In genomic region chr1:91555821-91556531, GRCh38 we compare ENCODE assay signal across 9 cellular contexts. TPM values are rescaled to one million over a fixed set of nuclear protein-coding genes. Genes with fewer than 3 reads are reported as not detected.
DNase-seq lines count a peak whose midpoint lies in the region; ATAC-seq and TF ChIP-seq lines count a peak whose summit lies in the region.
"Had no signal": no experiment of that assay in that cellular context is flagged by ENCODE, and none has a peak within 500 bp of the region (broad histone marks: within the 10 kb centered on the region; RNA-seq: fewer than 3 reads in every experiment).

No MANE protein-coding gene starts in this region.

- H3K36me3 ChIP-seq in right lobe of liver (no peaks in the 10 kb centered on the region), uterus (no peaks in the 10 kb centered on the region), MG63 (no peaks in the 10 kb centered on the region)
- H3K36me3 ChIP-seq: cardiac muscle cell had no signal

- H3K9me3 Mint-ChIP-seq in activated T-helper 1 cell treated with anti-CD3 and anti-CD28 coated beads, Interleukin-12 subunit alpha, Interleukin-12 subunit beta, Interleukin-2, Interleukin-4 antibody, amounts not matched to agents 30 ng/mL and 10 ng/mL and 1 ng/mL, durations not matched to agents 14 hours and 24 hours and 36 hours, result peaks cover 3% of the 10 kb centered on the region

- peak overlapping the region; percentile 83 for H3K27ac Mint-ChIP-seq in activated T-helper 1 cell treated with anti-CD3 and anti-CD28 coated beads, Interleukin-12 subunit alpha, Interleukin-12 subunit beta, Interleukin-2, Interleukin-4 antibody, amounts not matched to agents 30 ng/mL and 10 ng/mL and 1 ng/mL, durations not matched to agents 14 hours and 24 hours and 36 hours

- intact Hi-C loops in activated T-helper 1 cell treated with anti-CD3 and anti-CD28 coated beads, Interleukin-12 subunit alpha, Interleukin-12 subunit beta, Interleukin-2, Interleukin-4 antibody, amounts not matched to agents 30 ng/mL and 10 ng/mL and 1 ng/mL, durations not matched to agents 14 hours and 24 hours and 36 hours (cut with micrococcal nuclease), result loop anchor here (1.0 to 10.0 kb wide), 17 partner anchors 13 to 1031 kb away; partner anchors contain the start of genes CDC7 and GFI1
- intact Hi-C loops in right lobe of liver (cut with DNase I) (no loop called here), uterus (cut with DNase I; ENCODE audit: low total_unique reads) (no loop called here)

- peaks cover 90% of the 10 kb centered on the region for H3K4me1 Mint-ChIP-seq in activated T-helper 1 cell treated with anti-CD3 and anti-CD28 coated beads, Interleukin-12 subunit alpha, Interleukin-12 subunit beta, Interleukin-2, Interleukin-4 antibody, amounts not matched to agents 30 ng/mL and 10 ng/mL and 1 ng/mL, durations not matched to agents 14 hours and 24 hours and 36 hours (ENCODE audit: low read depth)

- H3K27ac ChIP-seq in right lobe of liver (peak overlapping the region in 1 of 3 donors; percentile 24), uterus (peak overlapping the region; percentile 64 to 67)
- H3K27ac ChIP-seq: cardiac muscle cell had no signal

- no peak for TF ChIP-seq POLR2A in right lobe of liver (IDR thresholded peaks at IDR 0.05)
- no peak for TF ChIP-seq POLR2A in uterus (IDR thresholded peaks at IDR 0.05)

- no peaks in the 10 kb centered on the region for H3K27me3 Mint-ChIP-seq in activated T-helper 1 cell treated with anti-CD3 and anti-CD28 coated beads, Interleukin-12 subunit alpha, Interleukin-12 subunit beta, Interleukin-2, Interleukin-4 antibody, amounts not matched to agents 30 ng/mL and 10 ng/mL and 1 ng/mL, durations not matched to agents 14 hours and 24 hours and 36 hours (ENCODE audit: insufficient read depth)

- ATAC-seq in right lobe of liver (peak; percentile 41 to 60 (median 48)), GM21576 (IDR thresholded peaks at IDR 0.05; ENCODE audit: unreplicated experiment) (no peak), GM21528 (IDR thresholded peaks at IDR 0.05; ENCODE audit: low FRiP score, unreplicated experiment) (no peak)

- H3K9me3 ChIP-seq in right lobe of liver (no peaks in the 10 kb centered on the region), uterus (no peaks in the 10 kb centered on the region), MG63 (no peaks in the 10 kb centered on the region)

- 56% methylated on average over 7 of the region's 7 CpGs for WGBS in right lobe of liver (ENCODE audit: insufficient coverage, low coverage, low lambda C conversion rate, missing lambda C conversion rate)

- peaks cover 8% of the 10 kb centered on the region for H3K36me3 Mint-ChIP-seq in activated T-helper 1 cell treated with anti-CD3 and anti-CD28 coated beads, Interleukin-12 subunit alpha, Interleukin-12 subunit beta, Interleukin-2, Interleukin-4 antibody, amounts not matched to agents 30 ng/mL and 10 ng/mL and 1 ng/mL, durations not matched to agents 14 hours and 24 hours and 36 hours (ENCODE audit: low read depth)

- DNase-seq in AG09319 (ENCODE audit: extremely low read depth, low read depth) (peak; percentile 44), HT1080 (ENCODE audit: low read depth) (peak; percentile 80), right lobe of liver (no peak), uterus (no peak), MG63 (no peak)
- DNase-seq in activated T-helper 1 cell treated with anti-CD3 and anti-CD28 coated beads, Interleukin-12 subunit alpha, Interleukin-12 subunit beta, Interleukin-2, Interleukin-4 antibody, amounts not matched to agents 30 ng/mL and 10 ng/mL and 1 ng/mL, durations not matched to agents 14 hours and 24 hours and 36 hours (ENCODE audit: low spot score), result peak; percentile 79

- no peaks in the 10 kb centered on the region for H3K4me1 ChIP-seq in right lobe of liver
- H3K4me1 ChIP-seq in uterus, result no peaks in the 10 kb centered on the region

- TF ChIP-seq CTCF in AG09319 (IDR thresholded peaks at IDR 0.05; ENCODE audit: low read depth, low read length) (no peak), right lobe of liver (IDR thresholded peaks at IDR 0.05) (no peak), uterus (IDR thresholded peaks at IDR 0.05) (no peak)

- H3K27me3 ChIP-seq in right lobe of liver (no peaks in the 10 kb centered on the region), uterus (no peaks in the 10 kb centered on the region), MG63 (no peaks in the 10 kb centered on the region)
- H3K27me3 ChIP-seq: cardiac muscle cell had no signal

- peak overlapping the region; percentile 67 for H3K4me3 Mint-ChIP-seq in activated T-helper 1 cell treated with anti-CD3 and anti-CD28 coated beads, Interleukin-12 subunit alpha, Interleukin-12 subunit beta, Interleukin-2, Interleukin-4 antibody, amounts not matched to agents 30 ng/mL and 10 ng/mL and 1 ng/mL, durations not matched to agents 14 hours and 24 hours and 36 hours

- H3K4me3 ChIP-seq in right lobe of liver, result no peak overlapping the region
- H3K4me3 ChIP-seq in uterus, result no peak overlapping the region
- H3K4me3 ChIP-seq in MG63, result no peak overlapping the region
- H3K4me3 ChIP-seq: cardiac muscle cell had no signal

RNA-seq across cellular contexts. Expression of gene CDC7, which starts 55.3 kb away (rescaled TPM):
- total RNA-seq in HT1080 (2014; rRNA removed; shearing (Covaris generic)), result 16.4 and 19.2 TPM in 2 replicates
- polyA plus RNA-seq in HT1080 (2015; cell fraction: cytosol; rRNA removed), result 14.2 and 16.5 TPM in 2 replicates
- 38.0 and 41.6 TPM in 2 replicates for polyA plus RNA-seq in HT1080 (2015; cell fraction: nucleus; rRNA removed)
- total RNA-seq in activated T-helper 1 cell treated with anti-CD3 and anti-CD28 coated beads, Interleukin-12 subunit alpha, Interleukin-12 subunit beta, Interleukin-2, Interleukin-4 antibody, amounts not matched to agents 30 ng/mL and 10 ng/mL and 1 ng/mL, durations not matched to agents 14 hours and 24 hours and 36 hours, result 19.9 and 23.1 TPM in 2 replicates
- 1 to 10 TPM in 3 of 6 experiments, under 1 TPM in 3; 0.24 to 2.2 (median 0.92) TPM for total RNA-seq in right lobe of liver
- total RNA-seq in uterus, result 10 to 100 TPM in 1 of 4 donors, 1 to 10 TPM in 2, under 1 TPM in 1; 0.59 to 33.5 (median 2.7) TPM
- total RNA-seq in MG63 (2014; rRNA removed; shearing (Covaris generic); ENCODE audit: low replicate concordance), result 15.9 and 16.1 TPM in 2 replicates

Comparison
In these comparisons a context has a peak if more than half of its experiments do, and no peak if none do; other contexts are left out.
1. DNase-seq: peak in AG09319 (single experiment), HT1080 (single experiment) and activated T-helper 1 cell treated with anti-CD3 and anti-CD28 coated beads, Interleukin-12 subunit alpha, Interleukin-12 subunit beta, Interleukin-2, Interleukin-4 antibody, amounts not matched to agents 30 ng/mL and 10 ng/mL and 1 ng/mL, durations not matched to agents 14 hours and 24 hours and 36 hours (single experiment); none in right lobe of liver (0 of 3), uterus (0 of 2) and MG63 (single experiment).
2. ATAC-seq: peak in right lobe of liver (4 of 4); none in GM21576 (single experiment) and GM21528 (single experiment).